14 cellular contexts compared by ENCODE assay signal in the genomic region with DNA sequence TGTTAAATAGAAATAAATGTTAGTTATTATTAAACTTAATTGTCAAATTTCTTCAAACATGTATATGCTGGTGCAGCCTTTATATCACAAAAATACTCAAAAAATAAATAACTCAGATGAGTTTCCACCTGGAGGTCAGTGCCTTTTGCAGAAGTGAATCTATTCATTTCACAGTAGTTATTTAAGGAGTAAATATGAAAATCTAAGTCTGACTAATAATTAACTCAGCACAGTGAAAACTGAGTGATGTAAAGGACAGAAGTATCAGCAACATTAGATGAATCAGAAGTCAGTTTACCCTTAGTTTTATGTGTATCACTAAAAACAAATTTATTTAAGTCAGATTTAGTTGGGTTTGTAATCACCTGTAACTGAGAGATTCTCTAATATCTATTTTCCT.
A peak's percentile ranks its signal among the peaks of the same experiment; 100 is the strongest.
DNase-seq lines count a peak whose midpoint lies in the region; ATAC-seq and TF ChIP-seq lines count a peak whose summit lies in the region.
"Had no signal": no experiment of that assay in that cellular context is flagged by ENCODE, and none has a peak within 500 bp of the region (broad histone marks: within the 10 kb centered on the region; RNA-seq: fewer than 3 reads in every experiment).

No MANE protein-coding gene starts in this region.

- no peak overlapping the region for H3K4me3 ChIP-seq in lower leg skin (ENCODE audit: low read depth, poor library complexity, severe bottlenecking)
- H3K4me3 ChIP-seq: breast epithelium had no signal

- no peak for TF ChIP-seq POLR2A in lower leg skin (IDR thresholded peaks at IDR 0.05)

- no peak for DNase-seq in lower leg skin (ENCODE audit: low spot score in 2 of 2)
- no peak for DNase-seq in NCI-H146 (lab: John Stamatoyannopoulos, UW)
- no peak for DNase-seq in NCI-H1436 (lab: John Stamatoyannopoulos, UW)
- no peak for DNase-seq in NCI-H1417 (lab: John Stamatoyannopoulos, UW)
- DNase-seq: activated naive CD4-positive, alpha-beta T cell treated with Interleukin-2 at 50 U/mL for 16 hours; AML-193; effector memory CD8-positive, alpha-beta T cell; immature natural killer cell; NCI-H748 treated with DMSO at 0.1 percent for 48 hours had no signal

- ATAC-seq in GM18868 (IDR thresholded peaks at IDR 0.05; ENCODE audit: unreplicated experiment) = peak; percentile 68
- ATAC-seq in GM21528 (IDR thresholded peaks at IDR 0.05; ENCODE audit: low FRiP score, unreplicated experiment) = peak; percentile 86
- peak; percentile 92 for ATAC-seq in HG02973 (IDR thresholded peaks at IDR 0.05; ENCODE audit: unreplicated experiment)
- ATAC-seq in HG03558 (IDR thresholded peaks at IDR 0.05; ENCODE audit: extremely low read depth, unreplicated experiment) = peak; percentile 84
- ATAC-seq: effector memory CD8-positive, alpha-beta T cell had no signal

- no peak for TF ChIP-seq CTCF in lower leg skin (IDR thresholded peaks at IDR 0.05)

- intact Hi-C loops in lower leg skin (cut with DNase I; ENCODE audit: low total_unique reads) = no loop called here
